Comparison of ENCODE assay signal across 9 cellular contexts in the genomic region with DNA sequence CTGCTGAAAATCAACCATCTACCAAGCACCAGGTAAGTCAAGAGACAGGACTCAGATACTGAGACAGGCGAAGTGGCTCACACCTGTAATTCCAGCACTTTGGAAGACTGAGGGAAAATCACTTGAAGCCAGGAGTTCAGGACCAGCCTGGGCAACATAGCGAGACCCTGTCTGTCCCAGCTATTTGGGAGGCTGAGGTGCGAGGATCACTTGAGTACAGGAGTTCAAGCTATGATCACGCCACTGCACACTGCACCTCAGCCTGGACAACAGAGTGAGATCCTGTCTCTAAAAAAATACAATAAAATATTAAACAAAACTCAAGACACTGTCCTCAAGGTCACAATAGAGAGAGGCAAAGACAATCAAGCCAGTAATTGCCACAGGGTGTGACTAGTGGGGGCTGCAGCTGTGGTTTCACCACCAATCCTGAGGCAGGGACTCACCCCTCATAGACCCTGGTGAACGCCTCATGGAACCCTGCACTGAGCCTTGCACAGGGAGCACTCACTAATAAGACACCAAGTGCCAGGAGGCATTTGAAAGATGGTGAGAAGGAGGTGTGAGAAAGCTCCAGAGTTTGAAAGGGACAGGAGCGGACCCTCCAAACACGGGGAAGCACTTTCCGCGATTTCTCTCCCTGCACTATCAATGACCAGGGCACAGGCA. TPM values are rescaled to one million over a fixed set of nuclear protein-coding genes. Genes with fewer than 3 reads are reported as not detected.
A peak's percentile ranks its signal among the peaks of the same experiment; 100 is the strongest.
DNase-seq lines count a peak whose midpoint lies in the region; ATAC-seq and TF ChIP-seq lines count a peak whose summit lies in the region.
"Had no signal": no experiment of that assay in that cellular context is flagged by ENCODE, and none has a peak within 500 bp of the region (broad histone marks: within the 10 kb centered on the region; RNA-seq: fewer than 3 reads in every experiment).

No MANE protein-coding gene starts in this region.

- TF ChIP-seq CTCF in esophagus squamous epithelium (IDR thresholded peaks at IDR 0.05), result no peak
- TF ChIP-seq CTCF in gastrocnemius medialis (IDR thresholded peaks at IDR 0.05 in 4 of 5, conservative IDR thresholded peaks at IDR 0.05 in 1 of 5), result no peak

- intact Hi-C loops in esophagus squamous epithelium (cut with DNase I), result no loop called here
- intact Hi-C loops in gastrocnemius medialis (cut with DNase I; ENCODE audit: low total_unique reads), result no loop called here

- no peak overlapping the region for H3K27ac ChIP-seq in SJCRH30
- peak overlapping the region in 2 of 4 donors; percentile 83 for H3K27ac ChIP-seq in esophagus squamous epithelium
- H3K27ac ChIP-seq in gastrocnemius medialis, result peak overlapping the region; percentile 77 to 94 (median 90)

- DNase-seq in HAP-1 (ENCODE audit: low spot score in 2 of 2), result no peak
- DNase-seq in SJCRH30, result no peak
- no peak for DNase-seq in esophagus squamous epithelium (lab: John Stamatoyannopoulos, UW)
- no peak for DNase-seq in gastrocnemius medialis
- DNase-seq in G401 (ENCODE audit: low spot score), result no peak
- DNase-seq: NCI-H226 had no signal

- WGBS in esophagus squamous epithelium, 2 donors, result 82 to 85% methylated on average over 5 to 8 of the region's 9 CpGs

- H3K27me3 ChIP-seq in HAP-1 (ENCODE audit: low read depth) (no peaks in the 10 kb centered on the region), SJCRH30 (no peaks in the 10 kb centered on the region), esophagus squamous epithelium (no peaks in the 10 kb centered on the region), gastrocnemius medialis (no peaks in the 10 kb centered on the region)

- in situ Hi-C loops in HAP-1 (cut with MboI; ENCODE audit: low sequenced_read_pairs), result no loop called here
- in situ Hi-C loops in gastrocnemius medialis (cut with MboI; ENCODE audit: low sequenced_read_pairs in 4 of 4), result loop anchor here in 1 of 4 donors (25.0 kb wide), 1 partner anchor 396 kb away; the partner anchor contains the start of genes RPRD1B and TTI1
- in situ Hi-C loops in G401 (cut with HindIII; ENCODE audit: low sequenced_read_pairs), result no loop called here

- ATAC-seq in gastrocnemius medialis (no peak), HG02938 (IDR thresholded peaks at IDR 0.05; ENCODE audit: unreplicated experiment) (no peak), GM19455 (IDR thresholded peaks at IDR 0.05; ENCODE audit: unreplicated experiment) (no peak), GM21423 (IDR thresholded peaks at IDR 0.05; ENCODE audit: unreplicated experiment) (no peak)

- peak overlapping the region; percentile 96 for H3K4me3 ChIP-seq in HAP-1
- H3K4me3 ChIP-seq in SJCRH30, result peak overlapping the region; percentile 86
- peak overlapping the region; percentile 61 to 84 (median 68) for H3K4me3 ChIP-seq in esophagus squamous epithelium
- peak overlapping the region in 3 of 4 donors; percentile 75 to 97 (median 95) for H3K4me3 ChIP-seq in gastrocnemius medialis

- H3K4me1 ChIP-seq in HAP-1 (peaks cover 9% of the 10 kb centered on the region), SJCRH30 (peaks cover 12% of the 10 kb centered on the region), esophagus squamous epithelium (peaks cover 12 to 49% (median 16%) of the 10 kb centered on the region in 3 donors), gastrocnemius medialis (peaks cover 0 to 23% of the 10 kb centered on the region in 2 donors)

- H3K9me3 ChIP-seq in HAP-1 (no peaks in the 10 kb centered on the region), SJCRH30 (replicated peaks) (no peaks in the 10 kb centered on the region), esophagus squamous epithelium (no peaks in the 10 kb centered on the region), gastrocnemius medialis (no peaks in the 10 kb centered on the region)

- peaks cover 66% of the 10 kb centered on the region for H3K36me3 ChIP-seq in HAP-1 (replicated peaks)
- peaks cover 63% of the 10 kb centered on the region for H3K36me3 ChIP-seq in SJCRH30
- H3K36me3 ChIP-seq in esophagus squamous epithelium, result peaks cover 18 to 57% (median 42%) of the 10 kb centered on the region in 3 donors
- peaks cover 0 to 51% of the 10 kb centered on the region in 2 donors for H3K36me3 ChIP-seq in gastrocnemius medialis

- no peak for TF ChIP-seq POLR2A in esophagus squamous epithelium (IDR thresholded peaks at IDR 0.05)
- TF ChIP-seq POLR2A in gastrocnemius medialis (IDR thresholded peaks at IDR 0.05), result no peak

RNA-seq across cellular contexts. Expression of gene SNHG17, which starts 1.7 kb away (rescaled TPM):
- 35.3 and 42.8 TPM in 2 replicates for total RNA-seq in SJCRH30 (2014; rRNA removed; shearing (Covaris generic))
- total RNA-seq in esophagus squamous epithelium, result 10 to 100 TPM; 17.9 to 37.7 (median 28.0) TPM
- 10 to 100 TPM in 1 of 4 donors, 1 to 10 TPM in 3; 6.0 to 12.2 (median 8.7) TPM for total RNA-seq in gastrocnemius medialis
- total RNA-seq in G401 (2014; rRNA removed; shearing (Covaris generic)), result 64.7 and 97.1 TPM in 2 replicates

RNA-seq across cellular contexts. Expression of gene RALGAPB, which starts 39.2 kb away (rescaled TPM):
- total RNA-seq in SJCRH30 (2014; rRNA removed; shearing (Covaris generic)), result 48.2 and 51.5 TPM in 2 replicates
- total RNA-seq in esophagus squamous epithelium, result 10 to 100 TPM; 17.4 to 38.5 (median 26.9) TPM
- total RNA-seq in gastrocnemius medialis, result 10 to 100 TPM; 23.2 to 28.8 (median 26.0) TPM
- total RNA-seq in G401 (2014; rRNA removed; shearing (Covaris generic)), result 4.9 and 8.7 TPM in 2 replicates
